ENCODE assay signal across 17 cellular contexts in the genomic region with DNA sequence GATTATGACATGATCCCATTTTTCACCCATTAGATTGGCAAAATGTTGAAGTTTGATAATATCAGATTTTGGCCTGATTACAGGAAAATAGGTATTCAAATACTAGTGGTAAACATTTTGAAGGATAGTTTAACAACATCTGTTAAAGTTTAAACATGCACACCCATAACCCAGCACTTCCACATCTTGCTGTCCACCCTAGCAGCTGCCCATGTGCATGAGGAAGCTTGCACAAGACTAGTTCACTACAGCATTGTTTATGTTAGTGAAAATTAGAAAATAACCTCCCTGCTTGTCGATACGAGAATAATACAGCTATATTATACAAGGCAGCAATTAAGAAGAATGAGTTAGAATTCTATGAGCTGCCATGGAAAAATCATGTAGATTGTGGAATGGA.
"Had no signal": no experiment of that assay in that cellular context is flagged by ENCODE, and none has a peak within 500 bp of the region (broad histone marks: within the 10 kb centered on the region; RNA-seq: fewer than 3 reads in every experiment).

No MANE protein-coding gene starts in this region.

- H3K36me3 ChIP-seq: ovary, prostate gland, right atrium auricular region, thyroid gland had no signal

- H3K4me1 ChIP-seq: prostate gland, thyroid gland had no signal

- H3K27ac ChIP-seq: ovary, prostate gland, thyroid gland had no signal

- DNase-seq: activated CD4-positive, alpha-beta T cell treated with anti-CD3 and anti-CD28 coated beads for 1 hour; activated CD4-positive, alpha-beta T cell treated with anti-CD3 and anti-CD28 coated beads, Interleukin-2, amount 50 U/mL, for 4 hours; activated CD8-positive, alpha-beta memory T cell treated with anti-CD3 and anti-CD28 coated beads for 24 hours; activated CD8-positive, alpha-beta memory T cell treated with anti-CD3 and anti-CD28 coated beads, Interleukin-2, amount 50 U/mL, for 48 hours; activated naive CD4-positive, alpha-beta T cell treated with anti-CD3 and anti-CD28 coated beads, Interleukin-2, amount 10 ng/mL, durations not matched to agents 7 days and 5 days; activated T-cell treated with anti-CD3 and anti-CD28 coated beads, Interleukin-2, amount 50 U/mL, for 4 hours; anterior cingulate cortex; dermis blood vessel endothelial cell; effector CD8-positive, alpha-beta T cell; left ventricle myocardium inferior; natural killer cell; stimulated activated CD4-positive, alpha-beta T cell treated with anti-CD3 and anti-CD28 coated beads, Interleukin-12 subunit alpha, Interleukin-12 subunit beta, amount 100 ng/mL, for 4 hours; T-helper 1 cell; thyroid gland had no signal

- H3K27me3 ChIP-seq: ovary, right atrium auricular region, thyroid gland had no signal

- ATAC-seq: activated T-cell treated with anti-CD3 and anti-CD28 coated beads, Interleukin-2, amount 50 U/mL, for 4 hours; natural killer cell had no signal

- H3K9me3 ChIP-seq: left ventricle myocardium inferior, ovary, prostate gland, right atrium auricular region, thyroid gland had no signal

- H3K4me3 ChIP-seq: left ventricle myocardium inferior, ovary, prostate gland, right atrium auricular region, thyroid gland had no signal
